In the genomic region with DNA sequence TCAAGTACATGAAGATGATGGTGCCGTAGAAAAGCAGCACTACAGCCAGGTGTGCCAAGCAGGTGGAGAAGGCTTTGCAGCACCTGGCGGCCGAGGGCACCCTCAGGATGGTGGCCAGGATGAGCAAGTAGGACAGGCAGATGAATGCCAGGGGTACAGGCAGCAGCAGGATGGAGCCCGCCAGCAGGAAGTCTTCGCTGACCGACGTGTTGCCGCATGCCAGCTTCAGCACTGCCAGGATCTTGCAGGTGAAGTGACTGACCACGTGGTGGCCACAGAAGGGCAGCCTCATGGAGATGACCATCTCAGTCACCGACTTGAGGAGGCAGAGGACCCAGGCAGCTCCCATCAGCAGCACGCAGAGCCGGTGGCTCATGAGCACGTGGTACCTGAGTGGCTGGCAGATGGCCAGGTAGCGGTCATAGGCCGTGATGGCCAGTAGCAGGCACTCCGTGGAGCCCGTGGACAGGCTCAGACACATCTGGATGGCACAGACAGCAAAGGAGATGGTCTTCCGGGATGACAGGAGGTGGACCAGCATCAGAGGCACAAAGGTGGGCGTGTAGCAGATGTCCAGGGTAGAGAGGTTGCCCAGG, we compare ENCODE assay signal across 19 cellular contexts. TPM values are rescaled to one million over a fixed set of nuclear protein-coding genes. Genes with fewer than 3 reads are reported as not detected.
DNase-seq lines count a peak whose midpoint lies in the region; ATAC-seq, FAIRE-seq and TF ChIP-seq lines count a peak whose summit lies in the region.
"Had no signal": no experiment of that assay in that cellular context is flagged by ENCODE, and none has a peak within 500 bp of the region (broad histone marks: within the 10 kb centered on the region; RNA-seq: fewer than 3 reads in every experiment).

No MANE protein-coding gene starts in this region.

- peaks cover 2% of the 10 kb centered on the region for H3K27me3 Mint-ChIP-seq in neural progenitor cell (ENCODE audit: insufficient read depth, low read depth)
- peaks cover 1% of the 10 kb centered on the region for H3K27me3 Mint-ChIP-seq in activated CD8-positive, alpha-beta T cell treated with anti-CD3 and anti-CD28 coated beads, Interleukin-2, amount 10 ng/mL, durations not matched to agents 7 days and 5 days (ENCODE audit: low read depth)

- H3K36me3 ChIP-seq in K562 (ENCODE audit: control insufficient read depth, insufficient read depth, low read length) (no peaks in the 10 kb centered on the region), neural progenitor cell (no peaks in the 10 kb centered on the region)
- H3K36me3 ChIP-seq: Peyer's patch had no signal

- H3F3A ChIP-seq in neural progenitor cell (ENCODE audit: low read depth), result no peaks in the 10 kb centered on the region

- CTCF ChIA-PET in K562 (lab: Yijun Ruan, JAX; ENCODE audit: low intra/inter-chr PET ratio), result no interaction called here
- CTCF ChIA-PET in activated CD8-positive, alpha-beta T cell treated with anti-CD3 and anti-CD28 coated beads, Interleukin-2, amount 10 ng/mL, durations not matched to agents 7 days and 5 days (lab: Charles Lee), result interaction anchor here (0.9 kb wide), 1 partner anchor 12 kb away, joined by 3 read pairs; no protein-coding TSS in a partner anchor

- H3K4me2 ChIP-seq in K562 (ENCODE audit: insufficient read depth, low read length), result no peak overlapping the region
- no peak overlapping the region for H3K4me2 ChIP-seq in neural progenitor cell
- H3K4me2 ChIP-seq: GM23338 had no signal

- H3K27ac ChIP-seq in K562 (ENCODE audit: extremely low read depth, low read depth, low read length) (no peak overlapping the region), neural progenitor cell (no peak overlapping the region)
- H3K27ac ChIP-seq: 22Rv1, Peyer's patch had no signal

- H3K4me3 ChIP-seq in K562, result no peak overlapping the region
- H3K4me3 ChIP-seq in neural progenitor cell, result no peak overlapping the region
- H3K4me3 ChIP-seq: GM23338, Peyer's patch had no signal

- H3K27ac Mint-ChIP-seq in neural progenitor cell, result peak overlapping the region; percentile 66
- H3K27ac Mint-ChIP-seq in activated CD8-positive, alpha-beta T cell treated with anti-CD3 and anti-CD28 coated beads, Interleukin-2, amount 10 ng/mL, durations not matched to agents 7 days and 5 days, result no peak overlapping the region
- H3K27ac Mint-ChIP-seq: CD8-positive, alpha-beta memory T cell had no signal

- peaks cover 0 to 5% of the 10 kb centered on the region in 2 experiments; a peak in 2 of 5 replicates for H3K4me1 ChIP-seq in K562 (replicated peaks in 1 of 2; ENCODE audit: control insufficient read depth in 2 of 2, insufficient read depth in 2 of 2, low read length in 2 of 2)
- H3K4me1 ChIP-seq in neural progenitor cell, result no peaks in the 10 kb centered on the region
- H3K4me1 ChIP-seq: Peyer's patch had no signal

- no peaks in the 10 kb centered on the region for H3K9me1 ChIP-seq in K562 (ENCODE audit: control insufficient read depth, insufficient read depth, low read length)

- peaks cover 7% of the 10 kb centered on the region for H3K4me1 Mint-ChIP-seq in neural progenitor cell
- no peaks in the 10 kb centered on the region for H3K4me1 Mint-ChIP-seq in activated CD8-positive, alpha-beta T cell treated with anti-CD3 and anti-CD28 coated beads, Interleukin-2, amount 10 ng/mL, durations not matched to agents 7 days and 5 days (ENCODE audit: low read depth)
- H3K4me1 Mint-ChIP-seq: CD8-positive, alpha-beta memory T cell had no signal

- FAIRE-seq in K562 (lab: Jason Lieb, UNC), result no peak

- H3K27me3 ChIP-seq in K562 (ENCODE audit: control insufficient read depth in 2 of 2, insufficient read depth in 2 of 2, low read length in 2 of 2) (peaks cover 2 to 25% of the 10 kb centered on the region in 2 experiments; a peak in 3 of 5 replicates), neural progenitor cell (no peaks in the 10 kb centered on the region)
- H3K27me3 ChIP-seq: Peyer's patch had no signal

- no peak for TF ChIP-seq RAD21 in K562 (CRISPR knock-in tag; conservative IDR thresholded peaks at IDR 0.05 in 1 of 2, IDR thresholded peaks at IDR 0.05 in 1 of 2)

- no peak overlapping the region for H3K4me3 Mint-ChIP-seq in neural progenitor cell
- H3K4me3 Mint-ChIP-seq in activated CD8-positive, alpha-beta T cell treated with anti-CD3 and anti-CD28 coated beads, Interleukin-2, amount 10 ng/mL, durations not matched to agents 7 days and 5 days, result no peak overlapping the region
- H3K4me3 Mint-ChIP-seq: CD8-positive, alpha-beta memory T cell; GM23338 had no signal

- no peak for TF ChIP-seq EP300 in K562 (IDR thresholded peaks at IDR 0.05; ENCODE audit: low read length)

- no peak overlapping the region; a peak in 1 of 4 replicates for H3K9ac ChIP-seq in K562 (ENCODE audit: insufficient read depth in 1 of 2, low read depth in 2 of 2, low read length in 2 of 2)
- H3K9ac ChIP-seq in neural progenitor cell, result no peak overlapping the region

- H3K79me2 ChIP-seq in K562 (ENCODE audit: control insufficient read depth, insufficient read depth, low read length), result no peaks in the 10 kb centered on the region
- H3K79me2 ChIP-seq in neural progenitor cell (ENCODE audit: low read depth), result no peaks in the 10 kb centered on the region

- ATAC-seq in K562, result no peak
- no peak for ATAC-seq in activated CD8-positive, alpha-beta T cell treated with anti-CD3 and anti-CD28 coated beads, Interleukin-2, amount 10 ng/mL, durations not matched to agents 7 days and 5 days

- peak; percentile 4 for DNase-seq in DMS53 (lab: John Stamatoyannopoulos, UW)
- DNase-seq in DMS53 treated with DMSO at 0.1 percent for 48 hours (lab: John Stamatoyannopoulos, UW; ENCODE audit: unreplicated experiment), result no peak
- no peak for DNase-seq in K562 (ENCODE audit: extremely low read depth in 1 of 4, low spot score in 3 of 4)
- no peak for DNase-seq in neural progenitor cell (ENCODE audit: low spot score)
- no peak for DNase-seq in NCI-H2029 treated with DMSO at 0.1 percent for 48 hours (lab: John Stamatoyannopoulos, UW)
- no peak for DNase-seq in activated CD8-positive, alpha-beta T cell treated with anti-CD3 and anti-CD28 coated beads, Interleukin-2, amount 10 ng/mL, durations not matched to agents 7 days and 5 days
- DNase-seq: CD8-positive, alpha-beta memory T cell; KG1; NCI-H1092; NCI-H1694; NCI-H446; NCI-H748 treated with DMSO at 0.1 percent for 48 hours; Peyer's patch; SHP77 treated with DMSO at 0.1 percent for 48 hours had no signal

- POLR2A ChIA-PET in K562 (lab: Yijun Ruan, JAX), result no interaction called here
- POLR2A ChIA-PET in activated CD8-positive, alpha-beta T cell treated with anti-CD3 and anti-CD28 coated beads, Interleukin-2, amount 10 ng/mL, durations not matched to agents 7 days and 5 days (lab: Charles Lee), result no interaction called here

- TF ChIP-seq POLR2A in K562 (conservative IDR thresholded peaks at IDR 0.05), result no peak

- H2AFZ ChIP-seq in K562 (ENCODE audit: low read depth, low read length), result no peak overlapping the region
- H2AFZ ChIP-seq in neural progenitor cell (replicated peaks), result no peak overlapping the region

- no peaks in the 10 kb centered on the region for H3K36me3 Mint-ChIP-seq in neural progenitor cell
- H3K36me3 Mint-ChIP-seq in activated CD8-positive, alpha-beta T cell treated with anti-CD3 and anti-CD28 coated beads, Interleukin-2, amount 10 ng/mL, durations not matched to agents 7 days and 5 days (ENCODE audit: low read depth), result no peaks in the 10 kb centered on the region
- H3K36me3 Mint-ChIP-seq: CD8-positive, alpha-beta memory T cell had no signal

- H4K20me1 ChIP-seq in K562 (replicated peaks; ENCODE audit: control insufficient read depth, insufficient read depth, low read length), result no peaks in the 10 kb centered on the region
- no peaks in the 10 kb centered on the region for H4K20me1 ChIP-seq in neural progenitor cell (ENCODE audit: low read depth)

- H3K9me3 Mint-ChIP-seq in neural progenitor cell, result no peaks in the 10 kb centered on the region
- H3K9me3 Mint-ChIP-seq in activated CD8-positive, alpha-beta T cell treated with anti-CD3 and anti-CD28 coated beads, Interleukin-2, amount 10 ng/mL, durations not matched to agents 7 days and 5 days (ENCODE audit: insufficient read depth), result no peaks in the 10 kb centered on the region
- H3K9me3 Mint-ChIP-seq: CD8-positive, alpha-beta memory T cell; GM23338 had no signal

- intact Hi-C loops in K562 (cut with micrococcal nuclease), result no loop called here

- TF ChIP-seq CTCF in K562 (IDR thresholded peaks at IDR 0.05 in 2 of 3, conservative IDR thresholded peaks at IDR 0.05 in 1 of 3; ENCODE audit: insufficient read depth in 2 of 3, low read depth in 1 of 3, low read length in 3 of 3) (no peak), neural progenitor cell (IDR thresholded peaks at IDR 0.05) (no peak)

- in situ Hi-C loops in K562 (cut with MboI), result no loop called here

- WGBS in K562 (ENCODE audit: insufficient coverage, low coverage, missing lambda C conversion rate), result 12% methylated on average over 15 of the region's 19 CpGs

- no TSS peak for BruUV-seq in K562 (replicated peaks; lab: Mats Ljungman, UMichigan)

- H3K9me3 ChIP-seq in K562 (replicated peaks; ENCODE audit: control insufficient read depth, insufficient read depth, low read depth, low read length), result no peaks in the 10 kb centered on the region
- no peaks in the 10 kb centered on the region for H3K9me3 ChIP-seq in neural progenitor cell (ENCODE audit: low read depth)
- H3K9me3 ChIP-seq: Peyer's patch had no signal

RNA-seq across cellular contexts. Expression of a gene that starts 0.5 kb away (rescaled TPM):
- not detected in 2 replicates for total RNA-seq in K562 (2011; cell fraction: chromatin; rRNA removed; ENCODE audit: low replicate concordance)
- total RNA-seq in K562 (2011; cell fraction: nucleolus; rRNA removed), result not detected in 2 replicates
- total RNA-seq in K562 (2011; cell fraction: nucleoplasm; rRNA removed), result not detected in 2 replicates
- total RNA-seq in K562 (2014; rRNA removed) (not detected in 2 replicates), K562 (2014; rRNA removed; fragmentation: Illumina TruSeq; extraction: Trizol) (not detected in 2 replicates), K562 (2015; rRNA removed; fragmentation: Illumina TruSeq; extraction: Trizol) (not detected in 2 replicates), K562 (2021) (not detected in 2 replicates), neural progenitor cell (ENCODE audit: low replicate concordance) (not detected in 2 replicates)
- polyA plus RNA-seq in K562 (2011; rRNA removed) (not detected in 2 replicates), K562 (2014; fragmentation: Illumina TruSeq; extraction: Trizol) (not detected in 2 replicates), K562 (2014; fragmentation: Nextera tagmentation; extraction: Ambion mirVana) (not detected), K562 (2014; rRNA removed) (not detected in 2 replicates)
- not detected in 2 replicates for polyA plus RNA-seq in K562 (2011; cell fraction: cytosol; rRNA removed)
- not detected in 2 replicates for polyA plus RNA-seq in K562 (2011; cell fraction: nucleus; rRNA removed)
- not detected in 2 replicates for polyA plus RNA-seq in K562 (2012)
- polyA minus RNA-seq in K562 (2011; rRNA and poly(A)+ RNA removed), result not detected in 2 replicates
- polyA minus RNA-seq in K562 (2011; cell fraction: cytosol; rRNA and poly(A)+ RNA removed), result not detected in 2 replicates
- not detected in 2 replicates for polyA minus RNA-seq in K562 (2011; cell fraction: nucleus; rRNA and poly(A)+ RNA removed)
- not detected for total RNA-seq in activated CD8-positive, alpha-beta T cell treated with anti-CD3 and anti-CD28 coated beads, Interleukin-2, amount 10 ng/mL, durations not matched to agents 7 days and 5 days
- total RNA-seq: CD8-positive, alpha-beta memory T cell; Daoy; GM23338; M059J; Peyer's patch had no signal
- polyA plus RNA-seq: BJ; CD8-positive, alpha-beta memory T cell had no signal

RNA-seq across cellular contexts. Expression of a gene that starts 36.3 kb away (rescaled TPM):
- total RNA-seq in K562 (2011; cell fraction: chromatin; rRNA removed; ENCODE audit: low replicate concordance), result 0.35 TPM in 1 of 2 replicates, not detected in the other
- not detected in 2 replicates for total RNA-seq in K562 (2011; cell fraction: nucleolus; rRNA removed)
- not detected in 2 replicates for total RNA-seq in K562 (2011; cell fraction: nucleoplasm; rRNA removed)
- not detected in 2 replicates for total RNA-seq in K562 (2014; rRNA removed)
- not detected in 2 replicates for total RNA-seq in K562 (2014; rRNA removed; fragmentation: Illumina TruSeq; extraction: Trizol)
- not detected in 2 replicates for total RNA-seq in K562 (2015; rRNA removed; fragmentation: Illumina TruSeq; extraction: Trizol)
- total RNA-seq in K562 (2021), result not detected in 2 replicates
- polyA plus RNA-seq in K562 (2011; rRNA removed), result 0.08 and 0.40 TPM in 2 replicates
- 0.07 and 0.27 TPM in 2 replicates for polyA plus RNA-seq in K562 (2011; cell fraction: cytosol; rRNA removed)
- 0.28 TPM in 1 of 2 replicates, not detected in the other for polyA plus RNA-seq in K562 (2011; cell fraction: nucleus; rRNA removed)
- polyA plus RNA-seq in K562 (2012), result not detected in 2 replicates
- not detected in 2 replicates for polyA plus RNA-seq in K562 (2014; fragmentation: Illumina TruSeq; extraction: Trizol)
- not detected for polyA plus RNA-seq in K562 (2014; fragmentation: Nextera tagmentation; extraction: Ambion mirVana)
- not detected in 2 replicates for polyA plus RNA-seq in K562 (2014; rRNA removed)
- polyA minus RNA-seq in K562 (2011; rRNA and poly(A)+ RNA removed), result not detected in 2 replicates
- not detected in 2 replicates for polyA minus RNA-seq in K562 (2011; cell fraction: cytosol; rRNA and poly(A)+ RNA removed)
- polyA minus RNA-seq in K562 (2011; cell fraction: nucleus; rRNA and poly(A)+ RNA removed), result 0.33 TPM in 1 of 2 replicates, not detected in the other
- not detected in 2 replicates for total RNA-seq in neural progenitor cell (ENCODE audit: low replicate concordance)
- total RNA-seq in activated CD8-positive, alpha-beta T cell treated with anti-CD3 and anti-CD28 coated beads, Interleukin-2, amount 10 ng/mL, durations not matched to agents 7 days and 5 days, result not detected
- total RNA-seq: CD8-positive, alpha-beta memory T cell; GM23338 had no signal
- polyA plus RNA-seq: CD8-positive, alpha-beta memory T cell; GM23338 had no signal

RNA-seq across cellular contexts. Expression of a gene that starts 39.6 kb away (rescaled TPM):
- total RNA-seq in K562 (2011; cell fraction: chromatin; rRNA removed; ENCODE audit: low replicate concordance), result not detected in 2 replicates
- total RNA-seq in K562 (2011; cell fraction: nucleolus; rRNA removed), result not detected in 2 replicates
- not detected in 2 replicates for total RNA-seq in K562 (2011; cell fraction: nucleoplasm; rRNA removed)
- not detected in 2 replicates for total RNA-seq in K562 (2014; rRNA removed)
- total RNA-seq in K562 (2014; rRNA removed; fragmentation: Illumina TruSeq; extraction: Trizol), result not detected in 2 replicates
- total RNA-seq in K562 (2015; rRNA removed; fragmentation: Illumina TruSeq; extraction: Trizol), result not detected in 2 replicates
- total RNA-seq in K562 (2021), result not detected in 2 replicates
- not detected in 2 replicates for polyA plus RNA-seq in K562 (2011; rRNA removed)
- not detected in 2 replicates for polyA plus RNA-seq in K562 (2011; cell fraction: cytosol; rRNA removed)
- not detected in 2 replicates for polyA plus RNA-seq in K562 (2011; cell fraction: nucleus; rRNA removed)
- polyA plus RNA-seq in K562 (2012), result not detected in 2 replicates
- polyA plus RNA-seq in K562 (2014; fragmentation: Illumina TruSeq; extraction: Trizol), result not detected in 2 replicates
- polyA plus RNA-seq in K562 (2014; fragmentation: Nextera tagmentation; extraction: Ambion mirVana), result not detected
- not detected in 2 replicates for polyA plus RNA-seq in K562 (2014; rRNA removed)
- 0.15 TPM in 1 of 2 replicates, not detected in the other for polyA minus RNA-seq in K562 (2011; rRNA and poly(A)+ RNA removed)
- not detected in 2 replicates for polyA minus RNA-seq in K562 (2011; cell fraction: cytosol; rRNA and poly(A)+ RNA removed)
- not detected in 2 replicates for polyA minus RNA-seq in K562 (2011; cell fraction: nucleus; rRNA and poly(A)+ RNA removed)
- 0.22 TPM in 1 of 2 replicates, not detected in the other for total RNA-seq in neural progenitor cell (ENCODE audit: low replicate concordance)
- not detected for total RNA-seq in activated CD8-positive, alpha-beta T cell treated with anti-CD3 and anti-CD28 coated beads, Interleukin-2, amount 10 ng/mL, durations not matched to agents 7 days and 5 days
- total RNA-seq: CD8-positive, alpha-beta memory T cell; Daoy; GM23338; M059J had no signal
- polyA plus RNA-seq: CD8-positive, alpha-beta memory T cell; GM23338 had no signal

RNA-seq across cellular contexts. Expression of a gene that starts 40.7 kb away (rescaled TPM):
- 4.3 and 4.9 TPM in 2 replicates for total RNA-seq in K562 (2011; cell fraction: chromatin; rRNA removed; ENCODE audit: low replicate concordance)
- 3.8 TPM in 2 replicates for total RNA-seq in K562 (2011; cell fraction: nucleolus; rRNA removed)
- 5.6 and 7.4 TPM in 2 replicates for total RNA-seq in K562 (2011; cell fraction: nucleoplasm; rRNA removed)
- total RNA-seq in K562 (2014; rRNA removed), result 0.57 and 1.1 TPM in 2 replicates
- total RNA-seq in K562 (2014; rRNA removed; fragmentation: Illumina TruSeq; extraction: Trizol), result 0.11 and 0.19 TPM in 2 replicates
- 0.36 and 0.38 TPM in 2 replicates for total RNA-seq in K562 (2015; rRNA removed; fragmentation: Illumina TruSeq; extraction: Trizol)
- 1.3 and 2.2 TPM in 2 replicates for total RNA-seq in K562 (2021)
- polyA plus RNA-seq in K562 (2011; rRNA removed), result 1.2 and 3.6 TPM in 2 replicates
- polyA plus RNA-seq in K562 (2011; cell fraction: cytosol; rRNA removed), result 3.2 and 3.7 TPM in 2 replicates
- polyA plus RNA-seq in K562 (2011; cell fraction: nucleus; rRNA removed), result 9.9 and 15.1 TPM in 2 replicates
- 1.8 and 6.2 TPM in 2 replicates for polyA plus RNA-seq in K562 (2012)
- 1.1 and 1.7 TPM in 2 replicates for polyA plus RNA-seq in K562 (2014; fragmentation: Illumina TruSeq; extraction: Trizol)
- polyA plus RNA-seq in K562 (2014; fragmentation: Nextera tagmentation; extraction: Ambion mirVana), result under 1 TPM; 0.01 to 0.06 TPM
- 1.6 TPM in 2 replicates for polyA plus RNA-seq in K562 (2014; rRNA removed)
- 0.56 and 1.6 TPM in 2 replicates for polyA minus RNA-seq in K562 (2011; rRNA and poly(A)+ RNA removed)
- 1.3 and 4.6 TPM in 2 replicates for polyA minus RNA-seq in K562 (2011; cell fraction: cytosol; rRNA and poly(A)+ RNA removed)
- polyA minus RNA-seq in K562 (2011; cell fraction: nucleus; rRNA and poly(A)+ RNA removed), result 2.7 and 3.1 TPM in 2 replicates
- total RNA-seq in neural progenitor cell (ENCODE audit: low replicate concordance), result 4.8 and 11.2 TPM in 2 replicates
- total RNA-seq in activated CD8-positive, alpha-beta T cell treated with anti-CD3 and anti-CD28 coated beads, Interleukin-2, amount 10 ng/mL, durations not matched to agents 7 days and 5 days, result 1 to 10 TPM; 1.6 to 2.3 TPM

RNA-seq across cellular contexts. Expression of a gene that starts 41.2 kb away (rescaled TPM):
- total RNA-seq in K562 (2011; cell fraction: chromatin; rRNA removed; ENCODE audit: low replicate concordance), result not detected in 2 replicates
- not detected in 2 replicates for total RNA-seq in K562 (2011; cell fraction: nucleolus; rRNA removed)
- total RNA-seq in K562 (2011; cell fraction: nucleoplasm; rRNA removed), result not detected in 2 replicates
- not detected in 2 replicates for total RNA-seq in K562 (2014; rRNA removed)
- total RNA-seq in K562 (2014; rRNA removed; fragmentation: Illumina TruSeq; extraction: Trizol), result not detected in 2 replicates
- total RNA-seq in K562 (2015; rRNA removed; fragmentation: Illumina TruSeq; extraction: Trizol), result not detected in 2 replicates
- total RNA-seq in K562 (2021), result not detected in 2 replicates
- polyA plus RNA-seq in K562 (2011; rRNA removed), result not detected in 2 replicates
- not detected in 2 replicates for polyA plus RNA-seq in K562 (2011; cell fraction: cytosol; rRNA removed)
- polyA plus RNA-seq in K562 (2011; cell fraction: nucleus; rRNA removed), result not detected in 2 replicates
- 0.04 and 0.05 TPM in 2 replicates for polyA plus RNA-seq in K562 (2012)
- not detected in 2 replicates for polyA plus RNA-seq in K562 (2014; fragmentation: Illumina TruSeq; extraction: Trizol)
- under 1 TPM in 1 of 2 experiments, not detected in 1; 0.01 TPM for polyA plus RNA-seq in K562 (2014; fragmentation: Nextera tagmentation; extraction: Ambion mirVana)
- polyA plus RNA-seq in K562 (2014; rRNA removed), result not detected in 2 replicates
- polyA minus RNA-seq in K562 (2011; rRNA and poly(A)+ RNA removed), result not detected in 2 replicates
- not detected in 2 replicates for polyA minus RNA-seq in K562 (2011; cell fraction: cytosol; rRNA and poly(A)+ RNA removed)
- not detected in 2 replicates for polyA minus RNA-seq in K562 (2011; cell fraction: nucleus; rRNA and poly(A)+ RNA removed)
- not detected in 2 replicates for total RNA-seq in neural progenitor cell (ENCODE audit: low replicate concordance)
- total RNA-seq in activated CD8-positive, alpha-beta T cell treated with anti-CD3 and anti-CD28 coated beads, Interleukin-2, amount 10 ng/mL, durations not matched to agents 7 days and 5 days, result not detected
- total RNA-seq: CD8-positive, alpha-beta memory T cell; Daoy; GM23338; M059J; Peyer's patch had no signal
- polyA plus RNA-seq: BJ; CD8-positive, alpha-beta memory T cell had no signal
